1 cellular context compared by ENCODE assay signal in the genomic region with DNA sequence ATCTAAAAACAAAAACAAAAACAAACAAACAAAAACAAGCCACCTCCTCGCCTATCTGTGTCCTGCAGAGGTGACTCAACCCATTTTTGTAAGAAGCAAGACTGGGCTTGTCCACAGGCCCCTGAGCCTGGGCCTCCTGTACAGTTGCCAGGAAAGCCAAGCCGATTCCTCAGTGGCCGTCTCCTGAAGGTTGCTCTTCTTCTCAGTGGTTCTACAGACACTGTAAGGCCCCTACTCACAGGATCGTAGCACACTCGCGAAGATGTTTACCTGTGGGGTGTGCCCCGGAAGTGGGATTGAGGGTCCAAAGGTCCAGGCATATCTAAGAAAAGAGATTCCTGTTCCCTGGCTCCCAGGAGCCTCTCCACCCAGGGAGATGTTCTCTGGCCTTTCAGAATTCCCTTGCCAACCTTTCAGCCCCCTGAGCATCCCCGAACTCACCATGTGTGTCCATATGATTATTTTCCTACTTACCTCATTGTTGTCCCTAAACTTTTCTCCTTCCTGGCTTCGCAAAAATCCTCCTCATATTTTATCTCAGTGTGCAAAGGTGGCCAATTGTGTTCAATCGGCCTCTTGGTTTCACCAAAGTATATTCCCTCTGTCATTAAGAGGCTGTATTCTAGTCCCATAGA.
A peak's percentile ranks its signal among the peaks of the same experiment; 100 is the strongest.
TF ChIP-seq lines count a peak whose summit lies in the region.

No MANE protein-coding gene starts in this region.

TF ChIP-seq in HepG2, 621 proteins besides CTCF, POLR2A, EP300 and RAD21 (continues in another document):
- TF ChIP-seq ZNF431 (CRISPR knock-in tag; IDR thresholded peaks at IDR 0.05; ENCODE audit: borderline replicate concordance, low read depth) (0 out of 2 replicates have a peak, but pooled peaks have one; percentile 43), DMAP1 (CRISPR knock-in tag; IDR thresholded peaks at IDR 0.05) (no peak), NFE2L1 (CRISPR knock-in tag; IDR thresholded peaks at IDR 0.05; ENCODE audit: borderline replicate concordance) (no peak), ZNF558 (CRISPR knock-in tag; IDR thresholded peaks at IDR 0.05; ENCODE audit: borderline replicate concordance) (0 out of 2 replicates have a peak, but pooled peaks have one; percentile 19), HOXA5 (CRISPR knock-in tag; IDR thresholded peaks at IDR 0.05) (no peak), MATR3 (CRISPR knock-in tag; IDR thresholded peaks at IDR 0.05) (no peak), EHMT2 (IDR thresholded peaks at IDR 0.05; ENCODE audit: borderline replicate concordance, low read depth, low read length) (no peak), KLF9 (CRISPR knock-in tag; IDR thresholded peaks at IDR 0.05; ENCODE audit: low read depth) (no peak), ZNF678 (CRISPR knock-in tag; IDR thresholded peaks at IDR 0.05) (no peak), ZNF569 (CRISPR knock-in tag; IDR thresholded peaks at IDR 0.05; ENCODE audit: borderline replicate concordance) (no peak), ZSCAN12 (CRISPR knock-in tag; IDR thresholded peaks at IDR 0.05) (no peak), ZSCAN22 (CRISPR knock-in tag; IDR thresholded peaks at IDR 0.05) (no peak), CREM (IDR thresholded peaks at IDR 0.05) (no peak), CREM (CRISPR knock-in tag; IDR thresholded peaks at IDR 0.05) (no peak), ETV5 (CRISPR knock-in tag; IDR thresholded peaks at IDR 0.05; ENCODE audit: borderline replicate concordance) (peak; percentile 34; the same call in 1 of the 2 replicates), SRSF4 (IDR thresholded peaks at IDR 0.05; ENCODE audit: low read depth, low read length, poor library complexity, severe bottlenecking) (no peak), NONO (IDR thresholded peaks at IDR 0.05) (no peak), NONO (CRISPR knock-in tag; conservative IDR thresholded peaks at IDR 0.05) (no peak), ZNF709 (CRISPR knock-in tag; IDR thresholded peaks at IDR 0.05) (0 out of 2 replicates have a peak, but pooled peaks have one; percentile 20), ZBTB38 (CRISPR knock-in tag; IDR thresholded peaks at IDR 0.05) (no peak), ZNF607 (CRISPR knock-in tag; IDR thresholded peaks at IDR 0.05; ENCODE audit: borderline replicate concordance) (peak; percentile 74; the same call in 1 of the 2 replicates), SMARCE1 (IDR thresholded peaks at IDR 0.05; ENCODE audit: borderline replicate concordance) (no peak), PHF20 (CRISPR knock-in tag; IDR thresholded peaks at IDR 0.05) (0 out of 2 replicates have a peak, but pooled peaks have one; percentile 27), HMG20A (CRISPR knock-in tag; IDR thresholded peaks at IDR 0.05; ENCODE audit: borderline replicate concordance) (no peak), KLF6 (CRISPR knock-in tag; IDR thresholded peaks at IDR 0.05) (no peak), ZNF441 (CRISPR knock-in tag; IDR thresholded peaks at IDR 0.05; ENCODE audit: borderline replicate concordance) (0 out of 2 replicates have a peak, but pooled peaks have one; percentile 3), HES4 (CRISPR knock-in tag; IDR thresholded peaks at IDR 0.05; ENCODE audit: borderline replicate concordance) (no peak), FOXA1 (IDR thresholded peaks at IDR 0.05) (no peak), FOXA1 (CRISPR knock-in tag; IDR thresholded peaks at IDR 0.05) (no peak), ZSCAN25 (CRISPR knock-in tag; IDR thresholded peaks at IDR 0.05) (no peak), E2F5 (CRISPR knock-in tag; conservative IDR thresholded peaks at IDR 0.05) (no peak), ZBTB42 (CRISPR knock-in tag; IDR thresholded peaks at IDR 0.05) (no peak), ATF1 (CRISPR knock-in tag; IDR thresholded peaks at IDR 0.05) (no peak), NFIB (CRISPR knock-in tag; IDR thresholded peaks at IDR 0.05; ENCODE audit: borderline replicate concordance) (no peak), PHF8 (CRISPR knock-in tag; IDR thresholded peaks at IDR 0.05) (no peak), ZNF629 (CRISPR knock-in tag; conservative IDR thresholded peaks at IDR 0.05) (0 out of 2 replicates have a peak, but pooled peaks have one; percentile 10), ZFYVE20 (CRISPR knock-in tag; IDR thresholded peaks at IDR 0.05; ENCODE audit: borderline replicate concordance, low read depth) (no peak), ATF6 (CRISPR knock-in tag; conservative IDR thresholded peaks at IDR 0.05) (no peak), ISL2 (CRISPR knock-in tag; IDR thresholded peaks at IDR 0.05) (0 out of 2 replicates have a peak, but pooled peaks have one; percentile 21), CBX1 (IDR thresholded peaks at IDR 0.05; ENCODE audit: low read depth) (no peak), RARA (CRISPR knock-in tag; IDR thresholded peaks at IDR 0.05) (0 out of 2 replicates have a peak, but pooled peaks have one; percentile 1), ZBTB43 (CRISPR knock-in tag; conservative IDR thresholded peaks at IDR 0.05) (no peak), AHR (CRISPR knock-in tag; IDR thresholded peaks at IDR 0.05) (no peak), AGO1 (IDR thresholded peaks at IDR 0.05; ENCODE audit: low read depth, low read length, poor library complexity, severe bottlenecking) (no peak), RERE (CRISPR knock-in tag; IDR thresholded peaks at IDR 0.05; ENCODE audit: low read depth) (no peak), RXRA (CRISPR knock-in tag; IDR thresholded peaks at IDR 0.05) (no peak), ZNF841 (CRISPR knock-in tag; IDR thresholded peaks at IDR 0.05; ENCODE audit: borderline replicate concordance) (no peak), TOE1 (CRISPR knock-in tag; IDR thresholded peaks at IDR 0.05) (no peak)
- TF ChIP-seq, protein P1, sequence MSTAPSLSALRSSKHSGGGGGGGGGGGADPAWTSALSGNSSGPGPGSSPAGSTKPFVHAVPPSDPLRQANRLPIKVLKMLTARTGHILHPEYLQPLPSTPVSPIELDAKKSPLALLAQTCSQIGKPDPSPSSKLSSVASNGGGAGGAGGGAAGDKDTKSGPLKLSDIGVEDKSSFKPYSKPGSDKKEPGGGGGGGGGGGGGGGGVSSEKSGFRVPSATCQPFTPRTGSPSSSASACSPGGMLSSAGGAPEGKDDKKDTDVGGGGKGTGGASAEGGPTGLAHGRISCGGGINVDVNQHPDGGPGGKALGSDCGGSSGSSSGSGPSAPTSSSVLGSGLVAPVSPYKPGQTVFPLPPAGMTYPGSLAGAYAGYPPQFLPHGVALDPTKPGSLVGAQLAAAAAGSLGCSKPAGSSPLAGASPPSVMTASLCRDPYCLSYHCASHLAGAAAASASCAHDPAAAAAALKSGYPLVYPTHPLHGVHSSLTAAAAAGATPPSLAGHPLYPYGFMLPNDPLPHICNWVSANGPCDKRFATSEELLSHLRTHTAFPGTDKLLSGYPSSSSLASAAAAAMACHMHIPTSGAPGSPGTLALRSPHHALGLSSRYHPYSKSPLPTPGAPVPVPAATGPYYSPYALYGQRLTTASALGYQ (CRISPR knock-in tag; IDR thresholded peaks at IDR 0.05) = no peak
- TF ChIP-seq, protein P2, sequence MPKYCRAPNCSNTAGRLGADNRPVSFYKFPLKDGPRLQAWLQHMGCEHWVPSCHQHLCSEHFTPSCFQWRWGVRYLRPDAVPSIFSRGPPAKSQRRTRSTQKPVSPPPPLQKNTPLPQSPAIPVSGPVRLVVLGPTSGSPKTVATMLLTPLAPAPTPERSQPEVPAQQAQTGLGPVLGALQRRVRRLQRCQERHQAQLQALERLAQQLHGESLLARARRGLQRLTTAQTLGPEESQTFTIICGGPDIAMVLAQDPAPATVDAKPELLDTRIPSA (CRISPR knock-in tag; IDR thresholded peaks at IDR 0.05; ENCODE audit: borderline replicate concordance) = 0 out of 2 replicates have a peak, but pooled peaks have one; percentile 53
- TF ChIP-seq, protein P3, sequence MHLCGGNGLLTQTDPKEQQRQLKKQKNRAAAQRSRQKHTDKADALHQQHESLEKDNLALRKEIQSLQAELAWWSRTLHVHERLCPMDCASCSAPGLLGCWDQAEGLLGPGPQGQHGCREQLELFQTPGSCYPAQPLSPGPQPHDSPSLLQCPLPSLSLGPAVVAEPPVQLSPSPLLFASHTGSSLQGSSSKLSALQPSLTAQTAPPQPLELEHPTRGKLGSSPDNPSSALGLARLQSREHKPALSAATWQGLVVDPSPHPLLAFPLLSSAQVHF (CRISPR knock-in tag; IDR thresholded peaks at IDR 0.05) = no peak
- TF ChIP-seq, protein P4, sequence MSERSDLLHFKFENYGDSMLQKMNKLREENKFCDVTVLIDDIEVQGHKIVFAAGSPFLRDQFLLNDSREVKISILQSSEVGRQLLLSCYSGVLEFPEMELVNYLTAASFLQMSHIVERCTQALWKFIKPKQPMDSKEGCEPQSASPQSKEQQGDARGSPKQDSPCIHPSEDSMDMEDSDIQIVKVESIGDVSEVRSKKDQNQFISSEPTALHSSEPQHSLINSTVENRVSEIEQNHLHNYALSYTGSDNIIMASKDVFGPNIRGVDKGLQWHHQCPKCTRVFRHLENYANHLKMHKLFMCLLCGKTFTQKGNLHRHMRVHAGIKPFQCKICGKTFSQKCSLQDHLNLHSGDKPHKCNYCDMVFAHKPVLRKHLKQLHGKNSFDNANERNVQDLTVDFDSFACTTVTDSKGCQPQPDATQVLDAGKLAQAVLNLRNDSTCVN (CRISPR knock-in tag; IDR thresholded peaks at IDR 0.05; ENCODE audit: borderline replicate concordance) = no peak; the same call in 1 of the 2 replicates
- TF ChIP-seq, protein P5, sequence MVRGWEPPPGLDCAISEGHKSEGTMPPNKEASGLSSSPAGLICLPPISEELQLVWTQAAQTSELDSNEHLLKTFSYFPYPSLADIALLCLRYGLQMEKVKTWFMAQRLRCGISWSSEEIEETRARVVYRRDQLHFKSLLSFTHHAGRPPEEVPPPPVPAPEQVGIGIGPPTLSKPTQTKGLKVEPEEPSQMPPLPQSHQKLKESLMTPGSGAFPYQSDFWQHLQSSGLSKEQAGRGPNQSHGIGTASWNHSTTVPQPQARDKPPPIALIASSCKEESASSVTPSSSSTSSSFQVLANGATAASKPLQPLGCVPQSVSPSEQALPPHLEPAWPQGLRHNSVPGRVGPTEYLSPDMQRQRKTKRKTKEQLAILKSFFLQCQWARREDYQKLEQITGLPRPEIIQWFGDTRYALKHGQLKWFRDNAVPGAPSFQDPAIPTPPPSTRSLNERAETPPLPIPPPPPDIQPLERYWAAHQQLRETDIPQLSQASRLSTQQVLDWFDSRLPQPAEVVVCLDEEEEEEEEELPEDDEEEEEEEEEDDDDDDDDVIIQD (CRISPR knock-in tag; IDR thresholded peaks at IDR 0.05; ENCODE audit: low read depth) = no peak
